1 cellular context compared by ENCODE assay signal in genomic region chr9:26875155-26875554, GRCh38. TPM values are rescaled to one million over a fixed set of nuclear protein-coding genes. Genes with fewer than 3 reads are reported as not detected.
"Had no signal": no experiment of that assay in that cellular context is flagged by ENCODE, and none has a peak within 500 bp of the region (broad histone marks: within the 10 kb centered on the region; RNA-seq: fewer than 3 reads in every experiment).

No MANE protein-coding gene starts in this region.

RNA-seq across cellular contexts. Expression of gene CAAP1, which starts 17.4 kb away (rescaled TPM):
- total RNA-seq: SK-MEL-5 had no signal
